Comparison of ENCODE assay signal across 16 cellular contexts in genomic region chr18:23331091-23331920, GRCh38.
A peak's percentile ranks its signal among the peaks of the same experiment; 100 is the strongest.
DNase-seq lines count a peak whose midpoint lies in the region; ATAC-seq and TF ChIP-seq lines count a peak whose summit lies in the region.
"Had no signal": no experiment of that assay in that cellular context is flagged by ENCODE, and none has a peak within 500 bp of the region (broad histone marks: within the 10 kb centered on the region; RNA-seq: fewer than 3 reads in every experiment).

No MANE protein-coding gene starts in this region.

- TF ChIP-seq CTCF in Caco-2 (IDR thresholded peaks at IDR 0.05; ENCODE audit: insufficient read depth in 1 of 2, low read depth in 1 of 2, low read length in 1 of 2, severe bottlenecking in 1 of 2, unreplicated experiment in 1 of 2) (peak in 1 of 2 experiments; percentile 5), osteocyte (IDR thresholded peaks at IDR 0.05) (no peak)

- WGBS in mesendoderm (ENCODE audit: extremely low coverage, insufficient coverage, low lambda C conversion rate), result no CpG with 5 or more reads among the region's 22 CpGs

- in situ Hi-C loops in T47D (cut with HindIII; ENCODE audit: low pct_unique_long_range_greater_than_20kb, low sequenced_read_pairs), result no loop called here

- H2AK5ac ChIP-seq in mesendoderm (ENCODE audit: low read length), result no peak overlapping the region

- CTCF ChIA-PET in Caco-2 (lab: Charles Lee), result interaction anchor here (0.8 kb wide), 1 partner anchor 417 kb away, joined by 3 read pairs; no protein-coding TSS in a partner anchor

- no peak overlapping the region for H3K4ac ChIP-seq in mesendoderm (ENCODE audit: low read depth, low read length)

- no peaks in the 10 kb centered on the region for H3K79me1 ChIP-seq in mesendoderm (ENCODE audit: low read length)

- no peaks in the 10 kb centered on the region for H3K27me3 ChIP-seq in Caco-2 (replicated peaks; ENCODE audit: control insufficient read depth, insufficient read depth, low read length)
- H3K27me3 ChIP-seq in mesendoderm (ENCODE audit: insufficient read depth, low read length, poor library complexity), result no peaks in the 10 kb centered on the region
- H3K27me3 ChIP-seq: testis had no signal

- H3K79me2 ChIP-seq in mesendoderm (ENCODE audit: control insufficient read depth, insufficient read depth, low read length), result no peaks in the 10 kb centered on the region

- H3K9ac ChIP-seq in mesendoderm (ENCODE audit: low read length), result no peak overlapping the region
- H3K9ac ChIP-seq: KMS-11 had no signal

- peak overlapping the region; percentile 42 for H3K4me3 Mint-ChIP-seq in Caco-2 (ENCODE audit: unreplicated experiment)
- no peak overlapping the region for H3K4me3 Mint-ChIP-seq in osteocyte (ENCODE audit: unreplicated experiment)
- H3K4me3 Mint-ChIP-seq: activated T-cell treated with anti-CD3 and anti-CD28 coated beads, Interleukin-2, amount 50 U/mL, for 24 hours had no signal

- H3K36me3 ChIP-seq in Caco-2 (ENCODE audit: control insufficient read depth, insufficient read depth, low read length) (no peaks in the 10 kb centered on the region), mesendoderm (ENCODE audit: control insufficient read depth, insufficient read depth, low read length) (no peaks in the 10 kb centered on the region)

- H3K27me3 Mint-ChIP-seq in Caco-2 (ENCODE audit: insufficient read depth, unreplicated experiment), result no peaks in the 10 kb centered on the region
- H3K27me3 Mint-ChIP-seq in osteocyte (ENCODE audit: unreplicated experiment), result no peaks in the 10 kb centered on the region
- H3K27me3 Mint-ChIP-seq: activated T-cell treated with anti-CD3 and anti-CD28 coated beads, Interleukin-2, amount 50 U/mL, for 24 hours had no signal

- no peaks in the 10 kb centered on the region for H3K4me1 ChIP-seq in Caco-2
- no peaks in the 10 kb centered on the region for H3K4me1 ChIP-seq in mesendoderm (ENCODE audit: control insufficient read depth, low read depth, low read length)
- H3K4me1 ChIP-seq: testis had no signal

- no peak overlapping the region for H3K4me2 ChIP-seq in mesendoderm (ENCODE audit: low read length)
- H3K4me2 ChIP-seq: KMS-11 had no signal

- no peak overlapping the region for H3K56ac ChIP-seq in mesendoderm (ENCODE audit: low read length)

- H3K36me3 Mint-ChIP-seq in Caco-2 (ENCODE audit: insufficient read depth, unreplicated experiment), result peaks cover under 1% of the 10 kb centered on the region
- H3K36me3 Mint-ChIP-seq in osteocyte (ENCODE audit: unreplicated experiment), result peaks cover 20% of the 10 kb centered on the region

- no peak overlapping the region for H3K23ac ChIP-seq in mesendoderm (ENCODE audit: low read length)

- no peak overlapping the region for H2BK120ac ChIP-seq in mesendoderm (ENCODE audit: low read depth, low read length)

- H3K9me3 Mint-ChIP-seq in Caco-2 (ENCODE audit: unreplicated experiment) (no peaks in the 10 kb centered on the region), osteocyte (ENCODE audit: unreplicated experiment) (peaks cover 5% of the 10 kb centered on the region)

- H3K4me3 ChIP-seq in Caco-2 (ENCODE audit: low read depth, low read length) (no peak overlapping the region), mesendoderm (ENCODE audit: low read length) (no peak overlapping the region)
- H3K4me3 ChIP-seq: GM12878, testis had no signal

- H3K27ac Mint-ChIP-seq in Caco-2 (ENCODE audit: unreplicated experiment) (no peak overlapping the region), osteocyte (ENCODE audit: unreplicated experiment) (no peak overlapping the region)
- H3K27ac Mint-ChIP-seq: activated T-cell treated with anti-CD3 and anti-CD28 coated beads, Interleukin-2, amount 50 U/mL, for 24 hours had no signal

- no peaks in the 10 kb centered on the region for H3K4me1 Mint-ChIP-seq in Caco-2 (ENCODE audit: low read depth, unreplicated experiment)
- H3K4me1 Mint-ChIP-seq in osteocyte (ENCODE audit: unreplicated experiment), result peaks cover 5% of the 10 kb centered on the region

- no peaks in the 10 kb centered on the region for H3K9me3 ChIP-seq in Caco-2
- H3K9me3 ChIP-seq: testis had no signal

- POLR2A ChIA-PET in Caco-2 (lab: Charles Lee), result no interaction called here

- DNase-seq in Caco-2, result peak; percentile 54 to 67
- DNase-seq in NCI-H146 treated with DMSO at 0.1 percent for 48 hours (lab: John Stamatoyannopoulos, UW; ENCODE audit: unreplicated experiment), result peak; percentile 90
- peak; percentile 20 to 98 for DNase-seq in T47D (ENCODE audit: low read depth in 1 of 2, low spot score in 1 of 2)
- DNase-seq in mesendoderm, result peak; percentile 73
- no peak for DNase-seq in DMS 273 treated with DMSO at 0.1 percent for 48 hours (lab: John Stamatoyannopoulos, UW)
- no peak for DNase-seq in stimulated activated CD4-positive, alpha-beta T cell treated with anti-CD3 and anti-CD28 coated beads, Interleukin-2, amount 100 ng/mL, for 48 hours
- DNase-seq in osteocyte (ENCODE audit: extremely low spot score, unreplicated experiment), result no peak
- DNase-seq in sciatic nerve (ENCODE audit: low spot score), result no peak
- DNase-seq: activated CD4-positive, alpha-beta T cell treated with anti-CD3 and anti-CD28 coated beads for 4 hours; activated T-cell treated with anti-CD3 and anti-CD28 coated beads, Interleukin-2, amount 50 U/mL, for 24 hours; DND-41; erythroblast; NCI-H2081 treated with DMSO at 0.1 percent for 48 hours; testis had no signal

- H2BK5ac ChIP-seq in mesendoderm (ENCODE audit: low read length), result no peak overlapping the region

- BruUV-seq in Caco-2 (replicated peaks; lab: Mats Ljungman, UMichigan), result no TSS peak

- intact Hi-C loops in Caco-2 (cut with micrococcal nuclease; ENCODE audit: unreplicated experiment), result no loop called here
- intact Hi-C loops in sciatic nerve (cut with DNase I), result no loop called here

- no peak for ATAC-seq in sciatic nerve

- H2BK15ac ChIP-seq in mesendoderm (replicated peaks; ENCODE audit: low read depth), result no peak overlapping the region

- H3K18ac ChIP-seq in mesendoderm (ENCODE audit: low read length), result no peak overlapping the region

- no peak overlapping the region for H4K8ac ChIP-seq in mesendoderm (ENCODE audit: low read depth, low read length)

- H4K5ac ChIP-seq in mesendoderm (ENCODE audit: low read length), result no peak overlapping the region

- H3K27ac ChIP-seq in mesendoderm (ENCODE audit: low read depth, low read length), result no peak overlapping the region
- H3K27ac ChIP-seq: KMS-11, testis had no signal

Comparison
In these comparisons a context has a peak if more than half of its experiments do, and no peak if none do; other contexts are left out.
1. DNase-seq: peak in Caco-2 (2 of 2), NCI-H146 treated with DMSO at 0.1 percent for 48 hours (single experiment), T47D (2 of 2) and mesendoderm (single experiment); none in DMS 273 treated with DMSO at 0.1 percent for 48 hours (single experiment), stimulated activated CD4-positive, alpha-beta T cell treated with anti-CD3 and anti-CD28 coated beads, Interleukin-2, amount 100 ng/mL, for 48 hours (0 of 2), osteocyte (single experiment) and sciatic nerve (single experiment).